ENCODE assay signal across 8 cellular contexts in the genomic region with DNA sequence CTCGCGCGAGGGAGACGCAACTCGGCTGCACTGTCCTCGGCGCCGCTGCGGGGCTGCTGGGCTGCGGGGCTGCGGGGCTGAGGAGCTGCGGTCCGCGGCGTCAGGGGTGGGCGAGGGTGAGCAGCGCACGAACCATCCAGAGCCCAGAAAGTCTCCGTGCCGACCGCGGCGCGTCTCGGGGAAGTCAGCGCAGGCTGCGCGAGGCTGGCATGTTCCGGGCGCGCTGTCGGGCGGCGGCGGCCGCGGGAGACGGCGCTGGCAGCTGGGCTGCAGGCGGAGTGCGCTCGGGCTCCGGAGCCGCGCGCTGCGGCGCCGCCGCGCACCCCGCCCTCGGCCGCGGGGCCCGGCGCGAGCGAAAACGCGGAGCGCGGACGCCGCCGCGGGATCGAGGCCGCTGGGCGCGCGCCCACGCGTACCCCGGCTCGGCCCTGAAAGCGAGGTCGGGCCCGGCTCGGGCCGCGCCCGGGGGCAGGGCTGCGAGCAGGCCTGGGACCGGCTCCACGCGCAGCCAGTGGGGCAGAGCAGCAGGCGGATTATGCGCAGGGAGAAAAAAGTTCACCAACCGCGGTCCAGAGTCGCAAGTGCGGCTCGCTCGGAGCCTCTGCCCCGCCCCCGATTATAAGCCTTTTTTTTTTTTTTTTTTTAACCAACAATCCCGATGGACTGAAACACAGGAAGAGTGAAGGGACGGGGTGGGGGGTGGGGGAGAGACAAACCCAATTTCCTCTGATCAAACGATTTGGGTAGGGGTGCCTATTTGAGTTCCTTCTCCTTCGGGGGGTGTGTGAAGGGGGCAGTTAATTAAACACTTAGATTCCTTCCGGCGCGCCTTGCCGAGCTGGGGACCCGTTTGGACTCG.
DNase-seq lines count a peak whose midpoint lies in the region; ATAC-seq lines count a peak whose summit lies in the region.

Gene PRICKLE1, minus strand, starts transcription at position 282 of the 859 bp plus-strand sequence. CDS start 117,230 bp downstream, outside the sequence.

- no peaks in the 10 kb centered on the region for H3K36me3 Mint-ChIP-seq in effector memory CD8-positive, alpha-beta T cell (ENCODE audit: insufficient read depth)

- H3K4me3 Mint-ChIP-seq in effector memory CD8-positive, alpha-beta T cell: peak within 1 kb of the TSS; percentile 63 to 70
- H3K4me3 Mint-ChIP-seq in stimulated activated naive CD8-positive, alpha-beta T cell treated with anti-CD3 and anti-CD28 coated beads, Interleukin-15, amount 100 ng/mL, for 72 hours: peak within 1 kb of the TSS; percentile 65 to 75

- DNase-seq in DMS53 treated with DMSO at 0.1 percent for 48 hours (lab: John Stamatoyannopoulos, UW; ENCODE audit: unreplicated experiment) (peak; percentile 75), SW480 (ENCODE audit: low spot score) (peak; percentile 26), medulla oblongata (ENCODE audit: extremely low spot score) (peak; percentile 10), NCI-H1092 (lab: John Stamatoyannopoulos, UW) (no peak)
- DNase-seq in effector memory CD8-positive, alpha-beta T cell: no peak
- peak; percentile 20 to 59 for DNase-seq in stimulated activated naive CD8-positive, alpha-beta T cell treated with anti-CD3 and anti-CD28 coated beads, Interleukin-15, amount 100 ng/mL, for 72 hours

- ATAC-seq in GM19468 (IDR thresholded peaks at IDR 0.05; ENCODE audit: extremely low read depth, unreplicated experiment) (peak; percentile 34), HG03521 (IDR thresholded peaks at IDR 0.05; ENCODE audit: unreplicated experiment) (peak; percentile 83)
- peak; percentile 44 for ATAC-seq in effector memory CD8-positive, alpha-beta T cell (replicated peaks)
- ATAC-seq in stimulated activated naive CD8-positive, alpha-beta T cell treated with anti-CD3 and anti-CD28 coated beads, Interleukin-15, amount 100 ng/mL, for 72 hours: peak; percentile 72

- no peak within 1 kb of the TSS for H3K27ac Mint-ChIP-seq in effector memory CD8-positive, alpha-beta T cell
- no peak within 1 kb of the TSS for H3K27ac Mint-ChIP-seq in stimulated activated naive CD8-positive, alpha-beta T cell treated with anti-CD3 and anti-CD28 coated beads, Interleukin-15, amount 100 ng/mL, for 72 hours

- H3K4me1 Mint-ChIP-seq in effector memory CD8-positive, alpha-beta T cell (ENCODE audit: low read depth in 2 of 2): peaks cover 0 to 12% of the 10 kb centered on the region in 2 donors
- H3K4me1 Mint-ChIP-seq in stimulated activated naive CD8-positive, alpha-beta T cell treated with anti-CD3 and anti-CD28 coated beads, Interleukin-15, amount 100 ng/mL, for 72 hours: peaks cover 16% of the 10 kb centered on the region

- no peaks in the 10 kb centered on the region for H3K9me3 Mint-ChIP-seq in effector memory CD8-positive, alpha-beta T cell
- no peaks in the 10 kb centered on the region for H3K9me3 Mint-ChIP-seq in stimulated activated naive CD8-positive, alpha-beta T cell treated with anti-CD3 and anti-CD28 coated beads, Interleukin-15, amount 100 ng/mL, for 72 hours

- peaks cover 47 to 66% of the 10 kb centered on the region in 2 donors for H3K27me3 Mint-ChIP-seq in effector memory CD8-positive, alpha-beta T cell
- peaks cover 82% of the 10 kb centered on the region for H3K27me3 Mint-ChIP-seq in stimulated activated naive CD8-positive, alpha-beta T cell treated with anti-CD3 and anti-CD28 coated beads, Interleukin-15, amount 100 ng/mL, for 72 hours

Comparison
In these comparisons a context has a peak if more than half of its experiments do, and no peak if none do; other contexts are left out.
1. DNase-seq: peak in DMS53 treated with DMSO at 0.1 percent for 48 hours (single experiment), SW480 (single experiment), medulla oblongata (single experiment) and stimulated activated naive CD8-positive, alpha-beta T cell treated with anti-CD3 and anti-CD28 coated beads, Interleukin-15, amount 100 ng/mL, for 72 hours (2 of 2); none in effector memory CD8-positive, alpha-beta T cell (0 of 3) and NCI-H1092 (single experiment).
2. Peak in every context shown above with its lines, with median percentiles within 50 percentile points of each other: ATAC-seq.